In the genomic region with DNA sequence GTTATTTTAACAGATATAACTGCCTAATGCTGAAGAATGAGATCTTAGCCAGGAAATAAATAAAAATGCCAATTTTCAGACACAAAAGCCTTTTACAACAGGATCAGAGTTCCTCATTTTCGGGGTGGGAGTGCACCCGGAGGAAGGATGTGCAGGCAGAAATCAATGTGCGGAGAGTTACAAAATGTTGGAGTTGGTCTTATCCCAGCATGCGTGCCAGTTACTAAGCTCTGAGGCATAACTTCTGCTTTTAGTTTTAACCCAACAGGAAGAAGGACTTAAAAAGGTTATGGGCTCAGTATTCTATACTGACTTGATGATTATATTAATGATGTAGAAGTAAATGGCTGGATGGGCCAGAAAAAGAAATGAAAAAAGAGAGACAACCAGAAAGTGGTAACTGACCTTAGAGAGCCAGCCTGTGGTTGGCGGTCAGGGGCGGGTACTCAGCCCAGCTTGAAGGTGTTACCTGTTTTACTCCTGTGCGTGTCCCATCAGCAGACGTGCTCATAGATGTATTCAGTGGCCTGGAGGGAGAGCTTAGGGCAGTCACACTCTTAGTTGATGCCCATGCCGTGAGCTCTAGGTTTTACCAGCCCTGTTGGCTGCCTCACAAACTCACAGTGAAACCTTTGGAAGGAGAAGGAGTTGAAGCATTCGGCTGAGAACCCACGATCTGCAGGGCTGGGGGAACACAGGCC, we compare ENCODE assay signal across 16 cellular contexts.
DNase-seq lines count a peak whose midpoint lies in the region; ATAC-seq and TF ChIP-seq lines count a peak whose summit lies in the region.
"Had no signal": no experiment of that assay in that cellular context is flagged by ENCODE, and none has a peak within 500 bp of the region (broad histone marks: within the 10 kb centered on the region; RNA-seq: fewer than 3 reads in every experiment).

No MANE protein-coding gene starts in this region.

- peak overlapping the region; percentile 71 for H3K4me2 ChIP-seq in BLaER1

- H3K4me1 ChIP-seq in BLaER1, result peaks cover 29% of the 10 kb centered on the region
- peaks cover 0 to 36% (median 9%) of the 10 kb centered on the region in 3 donors for H3K4me1 ChIP-seq in esophagus squamous epithelium
- peaks cover 19% of the 10 kb centered on the region for H3K4me1 ChIP-seq in psoas muscle
- H3K4me1 ChIP-seq in colonic mucosa, result no peaks in the 10 kb centered on the region

- H3K27me3 Mint-ChIP-seq in CD14-positive monocyte (ENCODE audit: low read depth in 3 of 3) (peaks cover 0 to 2% (median 2%) of the 10 kb centered on the region in 3 donors), HFFc6 (ENCODE audit: insufficient read depth) (peaks cover 9% of the 10 kb centered on the region; the same call in 1 of the 2 replicates)

- H3K27ac ChIP-seq in BLaER1 (peak overlapping the region; percentile 43), esophagus squamous epithelium (peak overlapping the region; percentile 39 to 74 (median 66)), psoas muscle (peak overlapping the region; percentile 92), colonic mucosa (no peak overlapping the region)
- H3K27ac ChIP-seq: epithelial cell of prostate had no signal

- 0 out of 2 replicates have a peak, but pooled peaks cover 6% of the 10 kb centered on the region for H3K9me3 ChIP-seq in BLaER1
- no peaks in the 10 kb centered on the region for H3K9me3 ChIP-seq in esophagus squamous epithelium
- H3K9me3 ChIP-seq in psoas muscle, result no peaks in the 10 kb centered on the region
- H3K9me3 ChIP-seq in colonic mucosa, result no peaks in the 10 kb centered on the region

- no peak for TF ChIP-seq CTCF in esophagus squamous epithelium (IDR thresholded peaks at IDR 0.05)
- TF ChIP-seq CTCF in psoas muscle (IDR thresholded peaks at IDR 0.05), result no peak
- no peak for TF ChIP-seq CTCF in CD14-positive monocyte (IDR thresholded peaks at IDR 0.05)
- no peak for TF ChIP-seq CTCF in colonic mucosa (IDR thresholded peaks at IDR 0.05)
- TF ChIP-seq CTCF in HFFc6 (IDR thresholded peaks at IDR 0.05), result no peak

- no peaks in the 10 kb centered on the region for H3K36me3 Mint-ChIP-seq in CD14-positive monocyte
- no peaks in the 10 kb centered on the region for H3K36me3 Mint-ChIP-seq in HFFc6 (ENCODE audit: low read depth)
- H3K36me3 Mint-ChIP-seq: naive B cell; stimulated activated effector memory CD8-positive, alpha-beta T cell treated with anti-CD3 and anti-CD28 coated beads, Interleukin-12 subunit alpha, Interleukin-12 subunit beta, amount 100 ng/mL, for 72 hours; T-cell had no signal

- no peaks in the 10 kb centered on the region for H3K27me3 ChIP-seq in BLaER1
- peaks cover 0 to 9% (median 0%) of the 10 kb centered on the region in 4 donors for H3K27me3 ChIP-seq in esophagus squamous epithelium
- no peaks in the 10 kb centered on the region for H3K27me3 ChIP-seq in psoas muscle (ENCODE audit: insufficient read depth in 3 of 3, low read length in 2 of 3)
- no peaks in the 10 kb centered on the region for H3K27me3 ChIP-seq in colonic mucosa

- H3K9me3 Mint-ChIP-seq in CD14-positive monocyte (peaks cover 0 to 5% (median 3%) of the 10 kb centered on the region in 7 donors), HFFc6 (no peaks in the 10 kb centered on the region)
- H3K9me3 Mint-ChIP-seq: naive B cell; stimulated activated effector memory CD8-positive, alpha-beta T cell treated with anti-CD3 and anti-CD28 coated beads, Interleukin-12 subunit alpha, Interleukin-12 subunit beta, amount 100 ng/mL, for 72 hours; T-cell had no signal

- H4K20me1 ChIP-seq in BLaER1, result no peaks in the 10 kb centered on the region

- H3K4me3 ChIP-seq in BLaER1, result no peak overlapping the region
- peak overlapping the region in 1 of 4 donors; percentile 38 for H3K4me3 ChIP-seq in esophagus squamous epithelium
- peak overlapping the region; percentile 66 for H3K4me3 ChIP-seq in psoas muscle
- H3K4me3 ChIP-seq in colonic mucosa, result no peak overlapping the region

- H3K27ac Mint-ChIP-seq in CD14-positive monocyte, result peak overlapping the region in 1 of 7 donors; percentile 86
- no peak overlapping the region for H3K27ac Mint-ChIP-seq in HFFc6
- H3K27ac Mint-ChIP-seq: stimulated activated effector memory CD8-positive, alpha-beta T cell treated with anti-CD3 and anti-CD28 coated beads, Interleukin-12 subunit alpha, Interleukin-12 subunit beta, amount 100 ng/mL, for 72 hours; T-cell had no signal

- intact Hi-C loops in esophagus squamous epithelium (cut with DNase I) (no loop called here), psoas muscle (cut with DNase I) (no loop called here), CD14-positive monocyte (cut with micrococcal nuclease) (no loop called here), colonic mucosa (cut with DNase I) (no loop called here)

- ATAC-seq in psoas muscle (no peak), HG03095 (IDR thresholded peaks at IDR 0.05; ENCODE audit: unreplicated experiment) (no peak)
- ATAC-seq: stimulated activated effector memory CD8-positive, alpha-beta T cell treated with anti-CD3 and anti-CD28 coated beads, Interleukin-12 subunit alpha, Interleukin-12 subunit beta, amount 100 ng/mL, for 72 hours; T-cell had no signal

- H3K4me3 Mint-ChIP-seq in CD14-positive monocyte (peak overlapping the region in 1 of 2 donors; percentile 42), HFFc6 (no peak overlapping the region)
- H3K4me3 Mint-ChIP-seq: naive B cell; stimulated activated effector memory CD8-positive, alpha-beta T cell treated with anti-CD3 and anti-CD28 coated beads, Interleukin-12 subunit alpha, Interleukin-12 subunit beta, amount 100 ng/mL, for 72 hours; T-cell had no signal

- TF ChIP-seq POLR2A in esophagus squamous epithelium (IDR thresholded peaks at IDR 0.05), result no peak

- DNase-seq in NOMO-1 treated with dmso at 0.1 percent for 144 hours (lab: John Stamatoyannopoulos, UW; ENCODE audit: unreplicated experiment) (peak; percentile 83), esophagus squamous epithelium (lab: John Stamatoyannopoulos, UW) (no peak), psoas muscle (no peak), CD14-positive monocyte (ENCODE audit: low spot score) (no peak), colonic mucosa (no peak), HFFc6 (no peak)
- DNase-seq: activated T-cell treated with anti-CD3 and anti-CD28 coated beads, Interleukin-2, amount 50 U/mL, for 1 hour; amygdala; naive B cell; NCI-H1105 treated with DMSO at 0.1 percent for 48 hours; NCI-H446; T-cell had no signal

- H3K4me1 Mint-ChIP-seq in CD14-positive monocyte (peaks cover under 1% of the 10 kb centered on the region), HFFc6 (ENCODE audit: low read depth) (no peaks in the 10 kb centered on the region)
- H3K4me1 Mint-ChIP-seq: stimulated activated effector memory CD8-positive, alpha-beta T cell treated with anti-CD3 and anti-CD28 coated beads, Interleukin-12 subunit alpha, Interleukin-12 subunit beta, amount 100 ng/mL, for 72 hours had no signal

- H3K9ac ChIP-seq in BLaER1 (0 out of 2 replicates have a peak overlapping the region, but pooled peaks have one; percentile 7), colonic mucosa (ENCODE audit: low read depth in 2 of 2, low read length in 2 of 2) (no peak overlapping the region)

- H3K36me3 ChIP-seq in BLaER1 (no peaks in the 10 kb centered on the region), esophagus squamous epithelium (no peaks in the 10 kb centered on the region), psoas muscle (ENCODE audit: insufficient read depth in 1 of 2, low read depth in 1 of 2) (no peaks in the 10 kb centered on the region), colonic mucosa (no peaks in the 10 kb centered on the region)

- WGBS in esophagus squamous epithelium, 2 donors, result 76 to 77% methylated on average over 11 of the region's 11 CpGs
- 73 to 80% (median 79%) methylated on average over 11 of the region's 11 CpGs for WGBS in psoas muscle, 3 donors
